ENCODE assay signal across 8 cellular contexts in genomic region chr11:57566564-57567209, GRCh38. TPM values are rescaled to one million over a fixed set of nuclear protein-coding genes. Genes with fewer than 3 reads are reported as not detected.
DNase-seq lines count a peak whose midpoint lies in the region; FAIRE-seq and TF ChIP-seq lines count a peak whose summit lies in the region.

No MANE protein-coding gene starts in this region.

- TF ChIP-seq CTCF in SU-DHL-6 (IDR thresholded peaks at IDR 0.05; ENCODE audit: insufficient read depth, low read length, poor library complexity, severe bottlenecking) (no peak), endothelial cell of umbilical vein (IDR thresholded peaks at IDR 0.05; ENCODE audit: extremely low read depth in 1 of 2, insufficient read depth in 1 of 2, low read depth in 1 of 2, low read length in 2 of 2) (no peak)

- no peak overlapping the region for H4K91ac ChIP-seq in trophoblast cell (ENCODE audit: low read depth, low read length)

- no peaks in the 10 kb centered on the region for H3K9me3 ChIP-seq in SU-DHL-6 (ENCODE audit: insufficient read depth, low read length)
- no peaks in the 10 kb centered on the region for H3K9me3 ChIP-seq in endothelial cell of umbilical vein (replicated peaks; ENCODE audit: control insufficient read depth, insufficient read depth, low read length)
- no peaks in the 10 kb centered on the region for H3K9me3 ChIP-seq in trophoblast cell (ENCODE audit: insufficient read depth, low read depth, low read length)

- DNase-seq in endothelial cell of umbilical vein (ENCODE audit: low read depth, low spot score): peak; percentile 6
- DNase-seq in trophoblast cell: peak in 1 of 2 donors; percentile 46
- no peak for DNase-seq in germinal center (ENCODE audit: low spot score)
- no peak for DNase-seq in mesenteric fat pad (ENCODE audit: low spot score)
- no peak for DNase-seq in MV-4-11 (lab: John Stamatoyannopoulos, UW)
- DNase-seq in NCI-H1436 treated with DMSO at 0.1 percent for 48 hours (lab: John Stamatoyannopoulos, UW): no peak

- intact Hi-C loops in endothelial cell of umbilical vein (cut with micrococcal nuclease): loop anchor here (1.0 kb wide), 3 partner anchors 36 to 947 kb away; partner anchors contain the start of gene TIMM10

- no CpG with 5 or more reads among the region's 6 CpGs for WGBS in trophoblast cell (ENCODE audit: extremely low coverage, insufficient coverage, insufficient read length)

- no peak overlapping the region for H3K14ac ChIP-seq in trophoblast cell (ENCODE audit: low read length)

- H3K36me3 ChIP-seq in SU-DHL-6 (ENCODE audit: low read length) (no peaks in the 10 kb centered on the region), endothelial cell of umbilical vein (ENCODE audit: control insufficient read depth in 2 of 2, extremely low read depth in 1 of 2, insufficient read depth in 2 of 2, low read length in 2 of 2) (no peaks in the 10 kb centered on the region), trophoblast cell (ENCODE audit: control insufficient read depth in 1 of 2, insufficient read depth in 2 of 2, low read length in 2 of 2) (no peaks in the 10 kb centered on the region)

- H4K12ac ChIP-seq in trophoblast cell (ENCODE audit: low read depth, low read length): no peak overlapping the region

- FAIRE-seq in endothelial cell of umbilical vein (lab: Jason Lieb, UNC): no peak

- no peaks in the 10 kb centered on the region for H3K9me1 ChIP-seq in endothelial cell of umbilical vein (replicated peaks; ENCODE audit: control insufficient read depth, extremely low read depth, insufficient read depth, low read length)

- no peak overlapping the region for H3K23ac ChIP-seq in trophoblast cell (ENCODE audit: low read length)

- H4K20me1 ChIP-seq in SU-DHL-6 (ENCODE audit: low read depth, low read length) (no peaks in the 10 kb centered on the region), endothelial cell of umbilical vein (replicated peaks; ENCODE audit: control insufficient read depth, extremely low read depth, insufficient read depth, low read length) (no peaks in the 10 kb centered on the region)

- H3K27me3 ChIP-seq in SU-DHL-6 (ENCODE audit: low read length): no peaks in the 10 kb centered on the region
- no peaks in the 10 kb centered on the region for H3K27me3 ChIP-seq in endothelial cell of umbilical vein (ENCODE audit: control insufficient read depth in 2 of 2, insufficient read depth in 2 of 2, low read length in 2 of 2)
- H3K27me3 ChIP-seq in trophoblast cell (ENCODE audit: insufficient read depth, low read length): peaks cover 4% of the 10 kb centered on the region

- H3K27ac ChIP-seq in SU-DHL-6 (ENCODE audit: low read depth, low read length) (no peak overlapping the region), endothelial cell of umbilical vein (ENCODE audit: insufficient read depth, low read depth, low read length) (no peak overlapping the region), trophoblast cell (ENCODE audit: low read depth, low read length) (no peak overlapping the region)

- H3K9me2 ChIP-seq in SU-DHL-6 (replicated peaks; ENCODE audit: insufficient read depth, low read length): no peaks in the 10 kb centered on the region

- H2AFZ ChIP-seq in SU-DHL-6 (ENCODE audit: low read depth, low read length, severe bottlenecking) (peak overlapping the region; percentile 64), endothelial cell of umbilical vein (ENCODE audit: low read depth, low read length) (peak overlapping the region; percentile 100), trophoblast cell (ENCODE audit: insufficient read depth, low read length, poor library complexity) (no peak overlapping the region)

- no peaks in the 10 kb centered on the region for H3K79me2 ChIP-seq in SU-DHL-6 (ENCODE audit: insufficient read depth, low read length)
- no peaks in the 10 kb centered on the region for H3K79me2 ChIP-seq in endothelial cell of umbilical vein (ENCODE audit: control insufficient read depth, insufficient read depth, low read length)
- H3K79me2 ChIP-seq in trophoblast cell (ENCODE audit: control insufficient read depth, insufficient read depth, low read length, poor library complexity): no peaks in the 10 kb centered on the region

- TF ChIP-seq POLR2A in GM10847 (IDR thresholded peaks at IDR 0.05; ENCODE audit: extremely low read depth, insufficient read length) (peak; percentile 4), endothelial cell of umbilical vein (IDR thresholded peaks at IDR 0.05; ENCODE audit: low read depth, low read length) (no peak)

- peaks cover 2% of the 10 kb centered on the region for H3K79me1 ChIP-seq in trophoblast cell (ENCODE audit: low read length)

- H3K4me3 ChIP-seq in SU-DHL-6 (ENCODE audit: insufficient read depth, low read length, poor library complexity, severe bottlenecking) (peak overlapping the region; percentile 67), endothelial cell of umbilical vein (replicated peaks in 1 of 3; ENCODE audit: insufficient read depth in 1 of 3, low read depth in 1 of 3, low read length in 3 of 3) (peak overlapping the region; percentile 56 to 86 (median 69)), trophoblast cell (ENCODE audit: low read depth, low read length) (no peak overlapping the region)

- no peak overlapping the region for H3K18ac ChIP-seq in trophoblast cell (ENCODE audit: low read length)

- peak overlapping the region; percentile 62 for H3K4me2 ChIP-seq in SU-DHL-6 (ENCODE audit: low read depth, low read length, poor library complexity, severe bottlenecking)
- peak overlapping the region; percentile 80 for H3K4me2 ChIP-seq in endothelial cell of umbilical vein (ENCODE audit: insufficient read depth, low read length)
- peak overlapping the region; percentile 96 for H3K4me2 ChIP-seq in trophoblast cell (ENCODE audit: low read length)

- dilution Hi-C loops in endothelial cell of umbilical vein (cut with MboI; ENCODE audit: extremely low pct_ligation_motif_present, low sequenced_read_pairs): no loop called here

- H2AK5ac ChIP-seq in trophoblast cell (ENCODE audit: low read length): no peak overlapping the region

- H3K9ac ChIP-seq in SU-DHL-6 (ENCODE audit: low read length) (peak overlapping the region; percentile 61), endothelial cell of umbilical vein (replicated peaks; ENCODE audit: extremely low read depth, insufficient read depth, low read length) (no peak overlapping the region), trophoblast cell (ENCODE audit: low read length) (no peak overlapping the region)

- H2BK120ac ChIP-seq in trophoblast cell (ENCODE audit: insufficient read depth, low read length, poor library complexity): no peak overlapping the region

- peaks cover 10% of the 10 kb centered on the region for H3K4me1 ChIP-seq in endothelial cell of umbilical vein (ENCODE audit: control insufficient read depth, extremely low read depth, insufficient read depth, low read length)
- H3K4me1 ChIP-seq in trophoblast cell (ENCODE audit: control insufficient read depth in 1 of 2, insufficient read depth in 2 of 2, low read length in 2 of 2): peaks cover 0 to 3% of the 10 kb centered on the region in 2 experiments

- no peak overlapping the region for H2BK12ac ChIP-seq in trophoblast cell (ENCODE audit: low read length)

- BruUV-seq in endothelial cell of umbilical vein (replicated peaks; lab: Mats Ljungman, UMichigan): no TSS peak

- peaks cover 7% of the 10 kb centered on the region; the same call in 1 of the 2 replicates for H3F3A ChIP-seq in SU-DHL-6 (ENCODE audit: insufficient read depth)

- CTCF ChIA-PET in endothelial cell of umbilical vein (lab: Charles Lee): interaction anchor here (1.0 to 6.0 kb wide), 13 partner anchors 9 to 947 kb away, joined by 3 to 154 read pairs (median 6); no protein-coding TSS in a partner anchor

- H4K8ac ChIP-seq in trophoblast cell (ENCODE audit: low read depth, low read length): no peak overlapping the region

- H3K4ac ChIP-seq in trophoblast cell (ENCODE audit: low read depth, low read length): no peak overlapping the region

- no peak overlapping the region for H2BK5ac ChIP-seq in trophoblast cell (ENCODE audit: low read depth, low read length, poor library complexity)

- POLR2A ChIA-PET in endothelial cell of umbilical vein (lab: Charles Lee): no interaction called here

RNA-seq across cellular contexts. Expression of gene UBE2L6, which starts 0.8 kb away (rescaled TPM):
- total RNA-seq in endothelial cell of umbilical vein (10.8 and 22.3 TPM in 2 replicates), mesenteric fat pad (51.9 TPM)
- polyA plus RNA-seq in endothelial cell of umbilical vein: 25.2 and 31.2 TPM in 2 replicates
- 17.1 and 20.6 TPM in 2 replicates for polyA plus RNA-seq in endothelial cell of umbilical vein (2011; cell fraction: cytosol; rRNA removed)
- 4.0 and 8.8 TPM in 2 replicates for polyA plus RNA-seq in endothelial cell of umbilical vein (2011; cell fraction: nucleus; rRNA removed)
- 26.0 and 52.7 TPM in 2 replicates for polyA plus RNA-seq in endothelial cell of umbilical vein (2012)
- polyA minus RNA-seq in endothelial cell of umbilical vein: 20.8 and 22.1 TPM in 2 replicates
- not detected for polyA minus RNA-seq in endothelial cell of umbilical vein (2011; cell fraction: cytosol; rRNA and poly(A)+ RNA removed)
- polyA minus RNA-seq in endothelial cell of umbilical vein (2011; cell fraction: nucleus; rRNA and poly(A)+ RNA removed): 1.6 and 2.8 TPM in 2 replicates
- polyA plus RNA-seq in trophoblast cell (2013): 2.6 and 2.7 TPM in 2 replicates

RNA-seq across cellular contexts. Expression of gene SMTNL1, which starts 29.3 kb away (rescaled TPM):
- total RNA-seq in endothelial cell of umbilical vein: not detected in 2 replicates
- polyA plus RNA-seq in endothelial cell of umbilical vein: not detected in 2 replicates
- not detected in 2 replicates for polyA plus RNA-seq in endothelial cell of umbilical vein (2011; cell fraction: cytosol; rRNA removed)
- polyA plus RNA-seq in endothelial cell of umbilical vein (2011; cell fraction: nucleus; rRNA removed): not detected in 2 replicates
- not detected in 2 replicates for polyA plus RNA-seq in endothelial cell of umbilical vein (2012)
- not detected in 2 replicates for polyA minus RNA-seq in endothelial cell of umbilical vein
- polyA minus RNA-seq in endothelial cell of umbilical vein (2011; cell fraction: cytosol; rRNA and poly(A)+ RNA removed): not detected
- polyA minus RNA-seq in endothelial cell of umbilical vein (2011; cell fraction: nucleus; rRNA and poly(A)+ RNA removed): not detected in 2 replicates
- polyA plus RNA-seq in trophoblast cell (2013): 0.04 TPM in 1 of 2 replicates, not detected in the other
- total RNA-seq in mesenteric fat pad: not detected

RNA-seq across cellular contexts. Expression of gene SERPING1, which starts 30.8 kb away (rescaled TPM):
- total RNA-seq in endothelial cell of umbilical vein: not detected in 2 replicates
- polyA plus RNA-seq in endothelial cell of umbilical vein: 0.30 TPM in 1 of 2 replicates, not detected in the other
- polyA plus RNA-seq in endothelial cell of umbilical vein (2011; cell fraction: cytosol; rRNA removed): 0.08 TPM in 1 of 2 replicates, not detected in the other
- polyA plus RNA-seq in endothelial cell of umbilical vein (2011; cell fraction: nucleus; rRNA removed): 0.16 TPM in 1 of 2 replicates, not detected in the other
- 0.12 and 1.0 TPM in 2 replicates for polyA plus RNA-seq in endothelial cell of umbilical vein (2012)
- not detected in 2 replicates for polyA minus RNA-seq in endothelial cell of umbilical vein
- not detected for polyA minus RNA-seq in endothelial cell of umbilical vein (2011; cell fraction: cytosol; rRNA and poly(A)+ RNA removed)
- polyA minus RNA-seq in endothelial cell of umbilical vein (2011; cell fraction: nucleus; rRNA and poly(A)+ RNA removed): not detected in 2 replicates
- 42.0 and 48.8 TPM in 2 replicates for polyA plus RNA-seq in trophoblast cell (2013)
- 516 TPM for total RNA-seq in mesenteric fat pad

RNA-seq across cellular contexts. Expression of gene TIMM10, which starts 36.1 kb away (rescaled TPM):
- total RNA-seq in endothelial cell of umbilical vein: 64.2 and 105 TPM in 2 replicates
- 109 and 128 TPM in 2 replicates for polyA plus RNA-seq in endothelial cell of umbilical vein
- polyA plus RNA-seq in endothelial cell of umbilical vein (2011; cell fraction: cytosol; rRNA removed): 122 and 165 TPM in 2 replicates
- polyA plus RNA-seq in endothelial cell of umbilical vein (2011; cell fraction: nucleus; rRNA removed): 43.4 and 47.7 TPM in 2 replicates
- polyA plus RNA-seq in endothelial cell of umbilical vein (2012): 97.8 and 133 TPM in 2 replicates
- 46.9 and 56.5 TPM in 2 replicates for polyA minus RNA-seq in endothelial cell of umbilical vein
- polyA minus RNA-seq in endothelial cell of umbilical vein (2011; cell fraction: cytosol; rRNA and poly(A)+ RNA removed): 16.3 TPM
- polyA minus RNA-seq in endothelial cell of umbilical vein (2011; cell fraction: nucleus; rRNA and poly(A)+ RNA removed): 9.0 and 10.6 TPM in 2 replicates
- 61.0 and 61.7 TPM in 2 replicates for polyA plus RNA-seq in trophoblast cell (2013)
- 48.0 TPM for total RNA-seq in mesenteric fat pad

RNA-seq across cellular contexts. Expression of gene SLC43A1, which starts 51.2 kb away (rescaled TPM):
- total RNA-seq in endothelial cell of umbilical vein (11.3 and 13.7 TPM in 2 replicates), mesenteric fat pad (8.4 TPM)
- 19.5 and 22.7 TPM in 2 replicates for polyA plus RNA-seq in endothelial cell of umbilical vein
- 12.6 and 12.9 TPM in 2 replicates for polyA plus RNA-seq in endothelial cell of umbilical vein (2011; cell fraction: cytosol; rRNA removed)
- polyA plus RNA-seq in endothelial cell of umbilical vein (2011; cell fraction: nucleus; rRNA removed): 30.0 and 33.0 TPM in 2 replicates
- 8.6 and 11.4 TPM in 2 replicates for polyA plus RNA-seq in endothelial cell of umbilical vein (2012)
- polyA minus RNA-seq in endothelial cell of umbilical vein: 23.6 and 25.1 TPM in 2 replicates
- polyA minus RNA-seq in endothelial cell of umbilical vein (2011; cell fraction: cytosol; rRNA and poly(A)+ RNA removed): 2.3 TPM
- polyA minus RNA-seq in endothelial cell of umbilical vein (2011; cell fraction: nucleus; rRNA and poly(A)+ RNA removed): 16.7 and 21.5 TPM in 2 replicates
- polyA plus RNA-seq in trophoblast cell (2013): 0.29 and 0.37 TPM in 2 replicates

Comparison
In these comparisons a context has a peak if more than half of its experiments do, and no peak if none do; other contexts are left out.
1. RNA of gene SERPING1, which starts 30.8 kb away (total RNA-seq): 516 TPM in mesenteric fat pad (single experiment); not detected in endothelial cell of umbilical vein; every median in the first group is over 100 times any median in the second.
2. Peak in every context shown above with its lines, with median percentiles within 50 percentile points of each other: H3K4me2 ChIP-seq.